In genomic region chr2:68827681-68828080, GRCh38 we compare ENCODE assay signal across 18 cellular contexts. TPM values are rescaled to one million over a fixed set of nuclear protein-coding genes. Genes with fewer than 3 reads are reported as not detected.
DNase-seq lines count a peak whose midpoint lies in the region; ATAC-seq, FAIRE-seq and TF ChIP-seq lines count a peak whose summit lies in the region.
"Had no signal": no experiment of that assay in that cellular context is flagged by ENCODE, and none has a peak within 500 bp of the region (broad histone marks: within the 10 kb centered on the region; RNA-seq: fewer than 3 reads in every experiment).

No MANE protein-coding gene starts in this region.

- no peak for TF ChIP-seq RAD21 in K562 (CRISPR knock-in tag; conservative IDR thresholded peaks at IDR 0.05 in 1 of 2, IDR thresholded peaks at IDR 0.05 in 1 of 2)

- TF ChIP-seq POLR2A in K562 (conservative IDR thresholded peaks at IDR 0.05), result no peak

- no peak for DNase-seq in CD8-positive, alpha-beta T cell
- DNase-seq in K562 (ENCODE audit: extremely low read depth in 1 of 4, low spot score in 3 of 4) (no peak), A172 (ENCODE audit: low spot score) (no peak), mucosa of descending colon (no peak)
- DNase-seq: dorsolateral prefrontal cortex, esophagus squamous epithelium, hippocampal formation, left cardiac atrium, NCI-H2029, NCI-H524 treated with DMSO at 0.1 percent for 48 hours, PC-3 had no signal

- in situ Hi-C loops in K562 (cut with MboI), result no loop called here

- H4K20me1 ChIP-seq in K562 (replicated peaks; ENCODE audit: control insufficient read depth, insufficient read depth, low read length), result no peaks in the 10 kb centered on the region

- H3K79me2 ChIP-seq in K562 (ENCODE audit: control insufficient read depth, insufficient read depth, low read length), result no peaks in the 10 kb centered on the region

- H3K9me3 ChIP-seq in CD8-positive, alpha-beta T cell (ENCODE audit: low read length), result no peaks in the 10 kb centered on the region
- no peaks in the 10 kb centered on the region for H3K9me3 ChIP-seq in K562 (replicated peaks; ENCODE audit: control insufficient read depth, insufficient read depth, low read depth, low read length)
- H3K9me3 ChIP-seq in neutrophil, result no peaks in the 10 kb centered on the region
- no peaks in the 10 kb centered on the region for H3K9me3 ChIP-seq in mucosa of descending colon
- H3K9me3 ChIP-seq: esophagus squamous epithelium had no signal

- no peak for FAIRE-seq in K562 (lab: Jason Lieb, UNC)

- H3K9ac ChIP-seq in K562 (ENCODE audit: insufficient read depth in 1 of 2, low read depth in 2 of 2, low read length in 2 of 2), result no peak overlapping the region
- H3K9ac ChIP-seq: GM23248 had no signal

- H3K4me3 Mint-ChIP-seq in CD8-positive, alpha-beta T cell, result no peak overlapping the region
- H3K4me3 Mint-ChIP-seq in IgD-negative memory B cell, result no peak overlapping the region

- H3K9me3 Mint-ChIP-seq in CD8-positive, alpha-beta T cell, result no peaks in the 10 kb centered on the region
- no peaks in the 10 kb centered on the region for H3K9me3 Mint-ChIP-seq in IgD-negative memory B cell

- no TSS peak for BruUV-seq in K562 (replicated peaks; lab: Mats Ljungman, UMichigan)

- no peak for TF ChIP-seq EP300 in K562 (IDR thresholded peaks at IDR 0.05; ENCODE audit: low read length)

- H3K27me3 ChIP-seq in CD8-positive, alpha-beta T cell (ENCODE audit: insufficient read depth, low read length), result no peaks in the 10 kb centered on the region
- H3K27me3 ChIP-seq in K562 (ENCODE audit: control insufficient read depth in 2 of 2, insufficient read depth in 2 of 2, low read length in 2 of 2) (no peaks in the 10 kb centered on the region), neutrophil (no peaks in the 10 kb centered on the region)
- H3K27me3 ChIP-seq: dorsolateral prefrontal cortex, esophagus squamous epithelium had no signal

- no peak for ATAC-seq in CD8-positive, alpha-beta T cell
- ATAC-seq in K562 (no peak), GM21529 (IDR thresholded peaks at IDR 0.05; ENCODE audit: unreplicated experiment) (no peak), mucosa of descending colon (no peak)
- ATAC-seq: left cardiac atrium, PC-3 had no signal

- intact Hi-C loops in CD8-positive, alpha-beta T cell (cut with DNase I, micrococcal nuclease), result loop anchor here in 1 of 2 experiments (1.0 to 2.0 kb wide), 3 partner anchors 15 to 77 kb away; no protein-coding TSS in a partner anchor
- intact Hi-C loops in K562 (cut with micrococcal nuclease), result no loop called here
- intact Hi-C loops in mucosa of descending colon (cut with DNase I, micrococcal nuclease), result no loop called here

- H3K4me1 Mint-ChIP-seq in CD8-positive, alpha-beta T cell (ENCODE audit: low read depth), result peaks cover 65% of the 10 kb centered on the region
- peaks cover 36 to 56% (median 48%) of the 10 kb centered on the region in 3 donors for H3K4me1 Mint-ChIP-seq in IgD-negative memory B cell

- H3K4me1 ChIP-seq in CD8-positive, alpha-beta T cell (ENCODE audit: insufficient read depth, low read length), result peaks cover 47% of the 10 kb centered on the region
- peaks cover 18 to 42% of the 10 kb centered on the region in 2 experiments for H3K4me1 ChIP-seq in K562 (replicated peaks in 1 of 2; ENCODE audit: control insufficient read depth in 2 of 2, insufficient read depth in 2 of 2, low read length in 2 of 2)
- peaks cover 51 to 53% of the 10 kb centered on the region in 2 experiments for H3K4me1 ChIP-seq in neutrophil (ENCODE audit: control insufficient read depth in 1 of 2, insufficient read depth in 1 of 2, low read depth in 1 of 2, low read length in 1 of 2)
- peaks cover 17% of the 10 kb centered on the region for H3K4me1 ChIP-seq in mucosa of descending colon (ENCODE audit: low read depth)

- CTCF ChIA-PET in CD8-positive, alpha-beta T cell (lab: Charles Lee), result interaction anchor here (1.1 to 2.2 kb wide), 3 partner anchors 9 to 119 kb away, joined by 3 to 7 read pairs (median 4); no protein-coding TSS in a partner anchor
- CTCF ChIA-PET in K562 (lab: Yijun Ruan, JAX; ENCODE audit: low intra/inter-chr PET ratio), result no interaction called here

- peak overlapping the region; percentile 92 for H3K27ac Mint-ChIP-seq in CD8-positive, alpha-beta T cell
- peak overlapping the region in 2 of 3 donors; percentile 49 to 75 for H3K27ac Mint-ChIP-seq in IgD-negative memory B cell

- peaks cover 30% of the 10 kb centered on the region for H3K36me3 ChIP-seq in CD8-positive, alpha-beta T cell (ENCODE audit: insufficient read depth, low read length)
- H3K36me3 ChIP-seq in K562 (ENCODE audit: control insufficient read depth, insufficient read depth, low read length), result peaks cover 4% of the 10 kb centered on the region; the same call in 2 of the 3 replicates
- peaks cover 58% of the 10 kb centered on the region for H3K36me3 ChIP-seq in neutrophil
- peaks cover 3% of the 10 kb centered on the region for H3K36me3 ChIP-seq in mucosa of descending colon (ENCODE audit: low read depth)

- no peak for TF ChIP-seq CTCF in CD8-positive, alpha-beta T cell (IDR thresholded peaks at IDR 0.05)
- TF ChIP-seq CTCF in K562 (IDR thresholded peaks at IDR 0.05 in 2 of 3, conservative IDR thresholded peaks at IDR 0.05 in 1 of 3; ENCODE audit: insufficient read depth in 2 of 3, low read depth in 1 of 3, low read length in 3 of 3), result no peak
- no peak for TF ChIP-seq CTCF in neutrophil (IDR thresholded peaks at IDR 0.05)
- TF ChIP-seq CTCF in mucosa of descending colon (IDR thresholded peaks at IDR 0.05), result no peak

- H3K27me3 Mint-ChIP-seq in CD8-positive, alpha-beta T cell (ENCODE audit: low read depth), result no peaks in the 10 kb centered on the region
- H3K27me3 Mint-ChIP-seq in IgD-negative memory B cell, result no peaks in the 10 kb centered on the region

- no peak overlapping the region for H3K4me2 ChIP-seq in K562 (ENCODE audit: insufficient read depth, low read length)

- POLR2A ChIA-PET in CD8-positive, alpha-beta T cell (lab: Charles Lee), result no interaction called here
- POLR2A ChIA-PET in K562 (lab: Yijun Ruan, JAX), result no interaction called here

- H3K36me3 Mint-ChIP-seq in CD8-positive, alpha-beta T cell, result peaks cover 53% of the 10 kb centered on the region
- H3K36me3 Mint-ChIP-seq in IgD-negative memory B cell, result peaks cover 5% of the 10 kb centered on the region

- WGBS in K562 (ENCODE audit: insufficient coverage, low coverage, missing lambda C conversion rate), result 62% methylated on average over 5 of the region's 5 CpGs

- H2AFZ ChIP-seq in K562 (ENCODE audit: low read depth, low read length), result no peak overlapping the region
- H2AFZ ChIP-seq: GM23248 had no signal

- H3K27ac ChIP-seq in CD8-positive, alpha-beta T cell (ENCODE audit: low read depth, low read length), result no peak overlapping the region
- H3K27ac ChIP-seq in K562 (ENCODE audit: extremely low read depth, low read depth, low read length), result no peak overlapping the region
- peak overlapping the region; percentile 98 for H3K27ac ChIP-seq in neutrophil
- H3K27ac ChIP-seq: GM23248, SK-N-MC had no signal

- H3K4me3 ChIP-seq in CD8-positive, alpha-beta T cell (ENCODE audit: low read depth, low read length), result no peak overlapping the region
- H3K4me3 ChIP-seq in K562 (no peak overlapping the region), neutrophil (ENCODE audit: low read depth in 1 of 2, low read length in 1 of 2) (no peak overlapping the region), mucosa of descending colon (no peak overlapping the region)
- H3K4me3 ChIP-seq: dorsolateral prefrontal cortex, esophagus squamous epithelium, GM23248, SK-N-MC had no signal

- no peaks in the 10 kb centered on the region for H3K9me1 ChIP-seq in K562 (ENCODE audit: control insufficient read depth, insufficient read depth, low read length)

TF ChIP-seq in K562, 482 proteins besides CTCF, POLR2A, EP300 and RAD21:
- 0 out of 2 replicates have a peak, but pooled peaks have one; percentile 10 for TF ChIP-seq TEAD4 (IDR thresholded peaks at IDR 0.05; ENCODE audit: low read length)
- no peak for TF ChIP-seq TEAD4 (CRISPR knock-in tag; IDR thresholded peaks at IDR 0.05; ENCODE audit: borderline replicate concordance)
- TF ChIP-seq CGGBP1 (CRISPR knock-in tag; IDR thresholded peaks at IDR 0.05), result no peak
TF ChIP-seq in K562: peak in this region for 1.

RNA-seq across cellular contexts. Expression of gene BMP10, which starts 43.5 kb away (rescaled TPM):
- total RNA-seq in CD8-positive, alpha-beta T cell, result not detected
- not detected for polyA plus RNA-seq in IgD-negative memory B cell
- 0.86 and 1.8 TPM in 2 replicates for total RNA-seq in K562 (2011; cell fraction: chromatin; rRNA removed; ENCODE audit: low replicate concordance)
- total RNA-seq in K562 (2011; cell fraction: nucleolus; rRNA removed), result 1.1 and 1.3 TPM in 2 replicates
- 1.6 and 2.1 TPM in 2 replicates for total RNA-seq in K562 (2011; cell fraction: nucleoplasm; rRNA removed)
- 0.59 and 0.69 TPM in 2 replicates for total RNA-seq in K562 (2014; rRNA removed)
- total RNA-seq in K562 (2014; rRNA removed; fragmentation: Illumina TruSeq; extraction: Trizol), result 0.73 and 1.3 TPM in 2 replicates
- 0.43 and 0.45 TPM in 2 replicates for total RNA-seq in K562 (2015; rRNA removed; fragmentation: Illumina TruSeq; extraction: Trizol)
- 0.89 and 0.91 TPM in 2 replicates for total RNA-seq in K562 (2021)
- 0.18 and 0.40 TPM in 2 replicates for polyA plus RNA-seq in K562 (2011; rRNA removed)
- polyA plus RNA-seq in K562 (2011; cell fraction: cytosol; rRNA removed), result 0.16 and 0.21 TPM in 2 replicates
- 0.18 and 0.81 TPM in 2 replicates for polyA plus RNA-seq in K562 (2011; cell fraction: nucleus; rRNA removed)
- polyA plus RNA-seq in K562 (2012), result 0.50 and 0.60 TPM in 2 replicates
- 0.73 and 1.2 TPM in 2 replicates for polyA plus RNA-seq in K562 (2014; fragmentation: Illumina TruSeq; extraction: Trizol)
- polyA plus RNA-seq in K562 (2014; fragmentation: Nextera tagmentation; extraction: Ambion mirVana), result under 1 TPM; 0.11 to 0.29 TPM
- polyA plus RNA-seq in K562 (2014; rRNA removed), result 0.15 and 1.1 TPM in 2 replicates
- 0.27 and 1.6 TPM in 2 replicates for polyA minus RNA-seq in K562 (2011; rRNA and poly(A)+ RNA removed)
- polyA minus RNA-seq in K562 (2011; cell fraction: cytosol; rRNA and poly(A)+ RNA removed), result 1.5 TPM in 1 of 2 replicates, not detected in the other
- 0.22 and 1.3 TPM in 2 replicates for polyA minus RNA-seq in K562 (2011; cell fraction: nucleus; rRNA and poly(A)+ RNA removed)
- 0.46 TPM in 1 of 2 replicates, not detected in the other for total RNA-seq in A172 (2014; rRNA removed; shearing (Covaris generic))
- under 1 TPM in 1 of 3 donors, not detected in 2; 0.43 TPM for total RNA-seq in mucosa of descending colon
- total RNA-seq: activated CD8-positive, alpha-beta memory T cell treated with anti-CD3 and anti-CD28 coated beads for 36 hours; dorsolateral prefrontal cortex; esophagus squamous epithelium; GM23248; PC-3; pulmonary artery endothelial cell had no signal
- polyA plus RNA-seq: GM23248 had no signal
